ENCODE assay signal across 29 cellular contexts in the genomic region with DNA sequence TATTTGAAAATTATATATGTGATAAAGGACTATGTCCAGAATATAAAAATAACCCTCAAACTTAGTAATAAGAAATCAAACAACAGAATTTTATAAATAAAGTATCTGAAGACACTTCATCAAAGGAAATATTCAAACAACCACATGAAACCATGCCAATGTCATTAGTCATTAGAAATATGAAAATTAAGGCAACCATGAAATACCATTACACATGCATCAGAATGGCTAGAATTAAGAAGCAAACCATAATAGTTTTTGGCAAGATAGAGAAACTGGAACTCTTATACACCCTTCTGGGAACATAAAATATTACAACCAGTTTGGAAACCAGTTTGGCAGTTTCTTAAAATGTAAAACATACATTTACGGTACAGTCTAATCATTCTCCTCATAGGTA.
DNase-seq lines count a peak whose midpoint lies in the region; ATAC-seq and TF ChIP-seq lines count a peak whose summit lies in the region.
"Had no signal": no experiment of that assay in that cellular context is flagged by ENCODE, and none has a peak within 500 bp of the region (broad histone marks: within the 10 kb centered on the region; RNA-seq: fewer than 3 reads in every experiment).

No MANE protein-coding gene starts in this region.

- TF ChIP-seq EP300 in transverse colon (IDR thresholded peaks at IDR 0.05; ENCODE audit: low read depth) = no peak

- intact Hi-C loops in transverse colon (cut with DNase I; ENCODE audit: low total_unique reads) = no loop called here

- TF ChIP-seq POLR2A in transverse colon (IDR thresholded peaks at IDR 0.05) = no peak

- DNase-seq in RWPE2 (ENCODE audit: low spot score) (no peak), choroid plexus epithelial cell (ENCODE audit: low read depth) (peak; percentile 27), iris pigment epithelial cell (ENCODE audit: low read depth) (peak; percentile 25), transverse colon (no peak), medulla oblongata (ENCODE audit: extremely low spot score) (no peak)
- no peak for DNase-seq in stimulated activated effector memory CD8-positive, alpha-beta T cell treated with anti-CD3 and anti-CD28 coated beads, Interleukin-12 subunit alpha, Interleukin-12 subunit beta, amount 100 ng/mL, for 72 hours (ENCODE audit: low spot score in 2 of 2)
- DNase-seq: activated CD4-positive, alpha-beta memory T cell treated with anti-CD3 and anti-CD28 coated beads, Interleukin-2, amount 10 ng/mL, durations not matched to agents 7 days and 5 days; activated CD4-positive, alpha-beta T cell treated with anti-CD3 and anti-CD28 coated beads for 1 hour; activated CD8-positive, alpha-beta memory T cell treated with anti-CD3 and anti-CD28 coated beads, Interleukin-2, amount 50 U/mL, for 4 hours; activated naive CD4-positive, alpha-beta T cell treated with anti-CD3 and anti-CD28 coated beads for 36 hours; CD8-positive, alpha-beta T cell; colonic mucosa; effector CD4-positive, alpha-beta T cell; KG1; left colon; NCI-H1417; NCI-H2029 treated with DMSO at 0.1 percent for 48 hours; NCI-H2227 treated with DMSO at 0.1 percent for 48 hours; SHP77; stimulated activated naive CD4-positive, alpha-beta T cell treated with Interleukin-2 at 50 U/mL for 16 hours; testis; uterus had no signal

- H3K36me3 Mint-ChIP-seq in stimulated activated effector memory CD8-positive, alpha-beta T cell treated with anti-CD3 and anti-CD28 coated beads, Interleukin-12 subunit alpha, Interleukin-12 subunit beta, amount 100 ng/mL, for 72 hours = no peaks in the 10 kb centered on the region
- H3K36me3 Mint-ChIP-seq: CD8-positive, alpha-beta T cell had no signal

- H3K4me3 ChIP-seq in RWPE2 (ENCODE audit: severe bottlenecking) (no peak overlapping the region), choroid plexus epithelial cell (ENCODE audit: low read depth, low read length) (no peak overlapping the region), transverse colon (no peak overlapping the region)
- H3K4me3 ChIP-seq: cardiac muscle cell, colonic mucosa, hepatocyte, skin epidermis, testis, uterus had no signal

- H3K4me1 ChIP-seq in RWPE2 (ENCODE audit: insufficient read depth, poor library complexity, severe bottlenecking) (no peaks in the 10 kb centered on the region), transverse colon (no peaks in the 10 kb centered on the region)
- H3K4me1 ChIP-seq: colonic mucosa, testis, uterus had no signal

- peak; percentile 6; the same call in 1 of the 2 replicates for TF ChIP-seq CTCF in C4-2B (conservative IDR thresholded peaks at IDR 0.05)
- TF ChIP-seq CTCF in RWPE2 (IDR thresholded peaks at IDR 0.05; ENCODE audit: poor library complexity, severe bottlenecking) = no peak
- TF ChIP-seq CTCF in choroid plexus epithelial cell (conservative IDR thresholded peaks at IDR 0.05; ENCODE audit: low read depth, low read length) = no peak
- no peak for TF ChIP-seq CTCF in transverse colon (IDR thresholded peaks at IDR 0.05)

- ATAC-seq in RWPE2 (ENCODE audit: low read depth) (peak; percentile 38; the same call in 1 of the 3 replicates), GM19452 (IDR thresholded peaks at IDR 0.05; ENCODE audit: unreplicated experiment) (no peak)
- no peak for ATAC-seq in stimulated activated effector memory CD8-positive, alpha-beta T cell treated with anti-CD3 and anti-CD28 coated beads, Interleukin-12 subunit alpha, Interleukin-12 subunit beta, amount 100 ng/mL, for 72 hours
- ATAC-seq: CD8-positive, alpha-beta T cell; left colon had no signal

- no peak overlapping the region for H3K4me3 Mint-ChIP-seq in stimulated activated effector memory CD8-positive, alpha-beta T cell treated with anti-CD3 and anti-CD28 coated beads, Interleukin-12 subunit alpha, Interleukin-12 subunit beta, amount 100 ng/mL, for 72 hours
- H3K4me3 Mint-ChIP-seq: activated CD4-positive, alpha-beta memory T cell treated with anti-CD3 and anti-CD28 coated beads, Interleukin-2, amount 10 ng/mL, durations not matched to agents 7 days and 5 days; activated naive CD4-positive, alpha-beta T cell treated with anti-CD3 and anti-CD28 coated beads for 36 hours; B cell; CD8-positive, alpha-beta T cell; nephron had no signal

- H3K36me3 ChIP-seq in RWPE2 (ENCODE audit: low read depth) (no peaks in the 10 kb centered on the region), transverse colon (no peaks in the 10 kb centered on the region)
- H3K36me3 ChIP-seq: cardiac muscle cell, colonic mucosa, uterus had no signal

- 50 to 64% methylated on average over 1 of the region's 1 CpG for WGBS in transverse colon (ENCODE audit: low coverage in 1 of 2), 2 donors

- in situ Hi-C loops in transverse colon (cut with MboI; ENCODE audit: low pct_ligation_motif_present in 1 of 4, low pct_unique_long_range_greater_than_20kb in 1 of 4, low sequenced_read_pairs in 3 of 4) = no loop called here

- no peak overlapping the region for H3K27ac Mint-ChIP-seq in stimulated activated effector memory CD8-positive, alpha-beta T cell treated with anti-CD3 and anti-CD28 coated beads, Interleukin-12 subunit alpha, Interleukin-12 subunit beta, amount 100 ng/mL, for 72 hours
- H3K27ac Mint-ChIP-seq: activated CD4-positive, alpha-beta memory T cell treated with anti-CD3 and anti-CD28 coated beads, Interleukin-2, amount 10 ng/mL, durations not matched to agents 7 days and 5 days; activated naive CD4-positive, alpha-beta T cell treated with anti-CD3 and anti-CD28 coated beads for 36 hours; B cell; CD8-positive, alpha-beta T cell; nephron had no signal

- no peaks in the 10 kb centered on the region for H3K27me3 ChIP-seq in RWPE2 (ENCODE audit: insufficient read depth, poor library complexity, severe bottlenecking)
- no peaks in the 10 kb centered on the region for H3K27me3 ChIP-seq in transverse colon
- H3K27me3 ChIP-seq: cardiac muscle cell, colonic mucosa, hepatocyte, testis, uterus had no signal

- H3K27ac ChIP-seq in C4-2B = no peak overlapping the region
- no peak overlapping the region for H3K27ac ChIP-seq in RWPE2 (ENCODE audit: poor library complexity, severe bottlenecking)
- no peak overlapping the region for H3K27ac ChIP-seq in transverse colon
- H3K27ac ChIP-seq: cardiac muscle cell, colonic mucosa, hepatocyte, skin epidermis, testis, uterus had no signal

- H3K9me3 Mint-ChIP-seq in stimulated activated effector memory CD8-positive, alpha-beta T cell treated with anti-CD3 and anti-CD28 coated beads, Interleukin-12 subunit alpha, Interleukin-12 subunit beta, amount 100 ng/mL, for 72 hours = peaks cover 24% of the 10 kb centered on the region
- H3K9me3 Mint-ChIP-seq: activated CD4-positive, alpha-beta memory T cell treated with anti-CD3 and anti-CD28 coated beads, Interleukin-2, amount 10 ng/mL, durations not matched to agents 7 days and 5 days had no signal

- no peaks in the 10 kb centered on the region for H3K4me1 Mint-ChIP-seq in stimulated activated effector memory CD8-positive, alpha-beta T cell treated with anti-CD3 and anti-CD28 coated beads, Interleukin-12 subunit alpha, Interleukin-12 subunit beta, amount 100 ng/mL, for 72 hours
- H3K4me1 Mint-ChIP-seq: activated CD4-positive, alpha-beta memory T cell treated with anti-CD3 and anti-CD28 coated beads, Interleukin-2, amount 10 ng/mL, durations not matched to agents 7 days and 5 days; B cell; nephron had no signal

- H3K9me3 ChIP-seq in RWPE2 (ENCODE audit: severe bottlenecking) = no peaks in the 10 kb centered on the region
- no peaks in the 10 kb centered on the region for H3K9me3 ChIP-seq in transverse colon
- H3K9me3 ChIP-seq: colonic mucosa, testis had no signal

Comparison
In these comparisons a context has a peak if more than half of its experiments do, and no peak if none do; other contexts are left out.
1. DNase-seq: peak in choroid plexus epithelial cell (single experiment) and iris pigment epithelial cell (single experiment); none in RWPE2 (single experiment), stimulated activated effector memory CD8-positive, alpha-beta T cell treated with anti-CD3 and anti-CD28 coated beads, Interleukin-12 subunit alpha, Interleukin-12 subunit beta, amount 100 ng/mL, for 72 hours (0 of 2), transverse colon (single experiment) and medulla oblongata (single experiment).